Comparison of ENCODE assay signal across 9 cellular contexts in the genomic region with DNA sequence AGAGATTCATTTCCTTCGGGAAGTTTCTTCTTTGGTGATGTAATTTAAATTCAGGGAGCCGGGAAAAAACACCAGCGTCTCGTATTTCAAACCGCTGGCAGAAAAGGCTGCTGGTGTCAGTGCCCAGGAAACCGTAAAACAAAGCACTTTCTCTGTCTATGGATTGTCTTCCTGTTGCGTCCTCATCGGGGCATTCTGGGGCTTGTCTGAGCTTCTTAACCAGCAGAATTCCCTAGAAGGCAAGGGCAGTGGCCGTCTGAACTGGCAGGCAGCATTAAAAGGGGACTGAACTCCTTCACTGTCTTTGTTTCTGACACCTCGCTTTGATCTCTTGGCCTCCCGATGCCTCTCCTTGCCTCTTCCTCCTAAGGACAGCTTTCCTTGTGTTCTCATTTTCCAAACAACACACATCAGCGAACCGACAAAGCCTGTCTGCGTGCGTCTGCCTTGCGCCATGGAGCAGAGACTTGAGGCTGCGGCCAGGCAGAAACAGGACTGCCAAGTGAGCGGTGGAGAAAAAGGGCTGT.
DNase-seq lines count a peak whose midpoint lies in the region; ATAC-seq, FAIRE-seq and TF ChIP-seq lines count a peak whose summit lies in the region.
"Had no signal": no experiment of that assay in that cellular context is flagged by ENCODE, and none has a peak within 500 bp of the region (broad histone marks: within the 10 kb centered on the region; RNA-seq: fewer than 3 reads in every experiment).

No MANE protein-coding gene starts in this region.

- no peaks in the 10 kb centered on the region for H3K9me3 ChIP-seq in upper lobe of right lung
- H3K9me3 ChIP-seq: gastrocnemius medialis had no signal

- H3K36me3 ChIP-seq in H7 (replicated peaks; ENCODE audit: control insufficient read depth, insufficient read depth, low read length) (no peaks in the 10 kb centered on the region), upper lobe of right lung (no peaks in the 10 kb centered on the region)
- H3K36me3 ChIP-seq: gastrocnemius medialis had no signal

- H3K27ac ChIP-seq in upper lobe of right lung = no peak overlapping the region
- H3K27ac ChIP-seq: gastrocnemius medialis had no signal

- DNase-seq in H7 = peak; percentile 73
- DNase-seq in RCC 7860 (ENCODE audit: low spot score) = peak; percentile 30
- DNase-seq in fibroblast of the conjunctiva (ENCODE audit: low read depth) = peak; percentile 28
- DNase-seq in retina = peak; percentile 74
- DNase-seq in UCSD-AML1 (lab: John Stamatoyannopoulos, UW; ENCODE audit: unreplicated experiment) = no peak
- DNase-seq in upper lobe of right lung = no peak
- DNase-seq: gastrocnemius medialis had no signal

- H3K27me3 ChIP-seq in H7 (ENCODE audit: control insufficient read depth, insufficient read depth, low read length) (no peaks in the 10 kb centered on the region), upper lobe of right lung (no peaks in the 10 kb centered on the region)
- H3K27me3 ChIP-seq: gastrocnemius medialis had no signal

- intact Hi-C loops in upper lobe of right lung (cut with DNase I) = no loop called here

- no peak for ATAC-seq in HG02623 (IDR thresholded peaks at IDR 0.05; ENCODE audit: unreplicated experiment)
- ATAC-seq in upper lobe of right lung = no peak
- ATAC-seq in HG02852 (IDR thresholded peaks at IDR 0.05; ENCODE audit: unreplicated experiment) = no peak

- H3K4me3 ChIP-seq in H7 (ENCODE audit: insufficient read depth, low read depth, low read length) = 0 out of 2 replicates have a peak overlapping the region, but pooled peaks have one; percentile 7
- no peak overlapping the region for H3K4me3 ChIP-seq in upper lobe of right lung

- no peak for TF ChIP-seq CTCF in upper lobe of right lung (IDR thresholded peaks at IDR 0.05)

- no peak for FAIRE-seq in RCC 7860 (lab: Jason Lieb, UNC)

- no peaks in the 10 kb centered on the region for H3K4me1 ChIP-seq in upper lobe of right lung

Comparison
In these comparisons a context has a peak if more than half of its experiments do, and no peak if none do; other contexts are left out.
1. DNase-seq: peak in H7 (single experiment), RCC 7860 (single experiment), fibroblast of the conjunctiva (single experiment) and retina (single experiment); none in UCSD-AML1 (single experiment) and upper lobe of right lung (single experiment).